22 cellular contexts compared by ENCODE assay signal in the genomic region with DNA sequence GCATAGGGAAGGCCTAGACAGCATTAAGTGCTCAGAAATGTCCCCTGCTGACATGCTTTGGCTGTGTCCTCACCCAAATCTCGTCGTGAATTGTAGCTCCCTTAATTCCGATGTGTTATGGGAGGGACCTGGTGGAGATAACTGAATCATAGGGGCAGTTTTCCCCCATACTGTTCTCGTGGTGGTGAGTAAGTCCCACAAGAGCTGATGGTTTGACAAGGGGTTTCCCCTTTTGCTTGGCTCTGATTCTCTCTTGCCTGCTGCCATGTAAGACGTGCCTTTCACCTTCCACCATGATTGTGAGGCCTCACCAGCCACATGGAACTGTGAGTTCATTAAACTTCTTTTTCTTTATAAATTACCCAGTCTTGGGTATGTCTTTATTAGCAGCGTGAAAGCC.
"Had no signal": no experiment of that assay in that cellular context is flagged by ENCODE, and none has a peak within 500 bp of the region (broad histone marks: within the 10 kb centered on the region; RNA-seq: fewer than 3 reads in every experiment).

No MANE protein-coding gene starts in this region.

- DNase-seq: activated CD8-positive, alpha-beta memory T cell treated with anti-CD3 and anti-CD28 coated beads for 24 hours; activated gamma-delta T cell treated with Interleukin-2 at 50 U/mL for 16 hours; activated T-cell treated with anti-CD3 and anti-CD28 coated beads, Interleukin-2, amount 50 U/mL, for 1 hour; adrenal gland; cerebellar nuclear complex; dorsolateral prefrontal cortex; effector memory CD4-positive, alpha-beta T cell; left ventricle myocardium superior; nephron progenitor cell; ovary; stimulated activated naive CD4-positive, alpha-beta T cell; trophoblast cell; uterus had no signal

- H3K27ac ChIP-seq: adrenal gland, ascending aorta, cardiac muscle cell, coronary artery, dorsolateral prefrontal cortex, ovary, testis, uterus, VCaP had no signal

- H3K27me3 ChIP-seq: adrenal gland, ascending aorta, cardiac muscle cell, dorsolateral prefrontal cortex, ovary, testis, uterus had no signal

- H3K4me3 Mint-ChIP-seq: brain, nephron progenitor cell had no signal

- H3K9me3 ChIP-seq: adrenal gland, ascending aorta, ovary, testis, uterus had no signal

- H3K4me3 ChIP-seq: adrenal gland, ascending aorta, cardiac muscle cell, coronary artery, dorsolateral prefrontal cortex, ovary, smooth muscle cell, testis, uterus had no signal

- H3K4me2 ChIP-seq: smooth muscle cell had no signal

- H3K27me3 Mint-ChIP-seq: brain, progenitor cell of endocrine pancreas had no signal

- H3K36me3 ChIP-seq: cardiac muscle cell, ovary, uterus had no signal

- H3K27ac Mint-ChIP-seq: activated naive CD4-positive, alpha-beta T cell treated with anti-CD3 and anti-CD28 coated beads, Interleukin-2, amount 50 U/mL, for 72 hours; brain; nephron progenitor cell; progenitor cell of endocrine pancreas had no signal

- ATAC-seq: left ventricle myocardium superior had no signal

- H3K4me1 ChIP-seq: adrenal gland, ascending aorta, testis, uterus had no signal

- H3K9me3 Mint-ChIP-seq: brain, nephron progenitor cell had no signal
